ENCODE assay signal across 13 cellular contexts in genomic region chr10:98154076-98154475, GRCh38.
"Had no signal": no experiment of that assay in that cellular context is flagged by ENCODE, and none has a peak within 500 bp of the region (broad histone marks: within the 10 kb centered on the region; RNA-seq: fewer than 3 reads in every experiment).

No MANE protein-coding gene starts in this region.

- H3K27me3 Mint-ChIP-seq: natural killer cell treated with Interleukin-12 subunit alpha and Interleukin-12 subunit beta and Interleukin-15 and Interleukin-18, amount 100 ng/mL, for 72 hours had no signal

- H3K27ac Mint-ChIP-seq: activated CD8-positive, alpha-beta T cell treated with anti-CD3 and anti-CD28 coated beads, Interleukin-2, amount 10 ng/mL, durations not matched to agents 7 days and 5 days; natural killer cell treated with Interleukin-12 subunit alpha and Interleukin-12 subunit beta and Interleukin-15 and Interleukin-18, amount 100 ng/mL, for 72 hours had no signal

- H3K4me3 ChIP-seq: adrenal gland, colonic mucosa, ovary, skin epidermis, stomach, thoracic aorta had no signal

- ATAC-seq: activated CD8-positive, alpha-beta T cell treated with anti-CD3 and anti-CD28 coated beads, Interleukin-2, amount 10 ng/mL, durations not matched to agents 7 days and 5 days; natural killer cell treated with Interleukin-12 subunit alpha and Interleukin-12 subunit beta and Interleukin-15 and Interleukin-18, amount 100 ng/mL, for 72 hours had no signal

- H3K27ac ChIP-seq: adrenal gland, colonic mucosa, ovary, skin epidermis, stomach, thoracic aorta, VCaP had no signal

- H3K36me3 ChIP-seq: adrenal gland, colonic mucosa, ovary, thoracic aorta had no signal

- H3K4me1 ChIP-seq: colonic mucosa had no signal

- H3K4me3 Mint-ChIP-seq: activated CD8-positive, alpha-beta T cell treated with anti-CD3 and anti-CD28 coated beads, Interleukin-2, amount 10 ng/mL, durations not matched to agents 7 days and 5 days; immature natural killer cell; natural killer cell treated with Interleukin-12 subunit alpha and Interleukin-12 subunit beta and Interleukin-15 and Interleukin-18, amount 100 ng/mL, for 72 hours had no signal

- H3K9me3 ChIP-seq: colonic mucosa, ovary, thoracic aorta had no signal

- DNase-seq: activated CD4-positive, alpha-beta T cell treated with anti-CD3 and anti-CD28 coated beads for 4 hours; activated CD8-positive, alpha-beta memory T cell treated with anti-CD3 and anti-CD28 coated beads, Interleukin-2, amount 50 U/mL, for 48 hours; activated CD8-positive, alpha-beta T cell treated with anti-CD3 and anti-CD28 coated beads, Interleukin-2, amount 10 ng/mL, durations not matched to agents 7 days and 5 days; activated naive CD4-positive, alpha-beta T cell treated with Interleukin-2 at 50 U/mL for 16 hours; adrenal gland; colonic mucosa; immature natural killer cell; ovary; stomach had no signal

- H3K27me3 ChIP-seq: adrenal gland, colonic mucosa, ovary, stomach had no signal
